In the genomic region with DNA sequence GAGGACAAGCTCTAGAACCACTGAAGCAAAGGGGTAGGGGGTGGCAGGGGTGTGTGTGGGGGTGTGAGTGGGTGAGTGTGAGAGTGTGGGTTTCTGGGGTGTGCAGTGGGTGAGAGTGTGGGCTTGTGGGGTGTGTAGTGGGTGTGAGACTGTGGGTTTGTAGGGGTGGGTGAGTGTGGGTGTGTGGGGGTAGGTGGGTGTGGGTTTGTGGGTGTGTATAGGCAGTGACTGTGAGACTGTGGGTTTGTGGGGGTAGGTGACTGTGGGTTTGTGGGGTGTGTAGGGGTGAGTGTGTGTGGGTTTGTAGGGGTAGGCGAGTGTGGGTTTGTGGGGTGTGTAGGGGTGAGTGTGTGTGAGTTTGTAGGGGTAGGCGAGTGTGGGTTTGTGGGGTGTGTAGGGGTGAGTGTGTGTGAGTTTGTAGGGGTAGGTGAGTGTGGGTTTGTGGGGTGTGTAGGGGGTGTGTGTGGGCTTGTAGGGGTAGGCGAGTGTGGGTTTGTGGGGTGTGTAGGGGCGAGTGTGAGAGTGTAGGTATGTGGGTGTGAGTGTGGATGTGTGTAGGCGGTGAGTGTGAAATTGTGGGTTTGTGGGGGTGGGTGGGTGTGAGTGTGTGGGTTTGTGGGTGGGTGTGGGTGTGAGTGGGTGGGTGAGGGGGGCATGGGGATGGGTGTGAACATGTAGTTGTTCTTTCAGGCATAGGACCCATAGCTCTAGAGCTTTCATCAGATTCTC, we compare ENCODE assay signal across 21 cellular contexts. TPM values are rescaled to one million over a fixed set of nuclear protein-coding genes. Genes with fewer than 3 reads are reported as not detected.
"Had no signal": no experiment of that assay in that cellular context is flagged by ENCODE, and none has a peak within 500 bp of the region (broad histone marks: within the 10 kb centered on the region; RNA-seq: fewer than 3 reads in every experiment).

No MANE protein-coding gene starts in this region.

- H3K27me3 Mint-ChIP-seq: activated CD8-positive, alpha-beta T cell treated with anti-CD3 and anti-CD28 coated beads for 36 hours; activated naive CD4-positive, alpha-beta T cell treated with anti-CD3 and anti-CD28 coated beads, Interleukin-2, amount 50 U/mL, for 24 hours had no signal

- H3K9me3 Mint-ChIP-seq: activated CD8-positive, alpha-beta T cell treated with anti-CD3 and anti-CD28 coated beads for 36 hours; activated naive CD4-positive, alpha-beta T cell treated with anti-CD3 and anti-CD28 coated beads, Interleukin-2, amount 50 U/mL, for 24 hours; activated T-cell treated with anti-CD3 and anti-CD28 coated beads, Interleukin-2, amount 50 U/mL, for 72 hours had no signal

- H3K4me3 Mint-ChIP-seq: activated CD8-positive, alpha-beta T cell treated with anti-CD3 and anti-CD28 coated beads for 36 hours; activated naive CD4-positive, alpha-beta T cell treated with anti-CD3 and anti-CD28 coated beads, Interleukin-2, amount 50 U/mL, for 24 hours; activated T-cell treated with anti-CD3 and anti-CD28 coated beads, Interleukin-2, amount 50 U/mL, for 72 hours had no signal

- FAIRE-seq: RCC 7860, TTC549 had no signal

- H3K36me3 ChIP-seq: breast epithelium, SJSA1 had no signal

- DNase-seq: activated CD4-positive, CD25-positive, alpha-beta regulatory T cell; activated CD8-positive, alpha-beta memory T cell treated with anti-CD3 and anti-CD28 coated beads, Interleukin-2, amount 50 U/mL, for 4 hours; activated CD8-positive, alpha-beta T cell treated with anti-CD3 and anti-CD28 coated beads for 36 hours; activated T-cell treated with anti-CD3 and anti-CD28 coated beads, Interleukin-2, amount 50 U/mL, for 72 hours; aorta; caudate nucleus; Kasumi-1; KBM-7; NCI-H1105 treated with DMSO at 0.1 percent for 48 hours; NCI-H1436 treated with DMSO at 0.1 percent for 48 hours; NCI-H187; NCI-H2081; NCI-H524; PC-3; SHP77; T1000 had no signal

- H3K9me3 ChIP-seq: breast epithelium, SJSA1 had no signal

- H3K27ac Mint-ChIP-seq: activated CD8-positive, alpha-beta T cell treated with anti-CD3 and anti-CD28 coated beads for 36 hours; activated naive CD4-positive, alpha-beta T cell treated with anti-CD3 and anti-CD28 coated beads, Interleukin-2, amount 50 U/mL, for 24 hours; activated T-cell treated with anti-CD3 and anti-CD28 coated beads, Interleukin-2, amount 50 U/mL, for 72 hours had no signal

- H3K27me3 ChIP-seq: SJSA1 had no signal

- H3K4me1 ChIP-seq: breast epithelium had no signal

- ATAC-seq: activated CD8-positive, alpha-beta T cell treated with anti-CD3 and anti-CD28 coated beads for 36 hours; activated T-cell treated with anti-CD3 and anti-CD28 coated beads, Interleukin-2, amount 50 U/mL, for 72 hours; PC-3 had no signal

- H3K4me3 ChIP-seq: breast epithelium, SJSA1 had no signal

- H3K27ac ChIP-seq: breast epithelium, SJSA1 had no signal

RNA-seq across cellular contexts. Expression of gene NOS3, which starts 8.8 kb away (rescaled TPM):
- total RNA-seq: SJSA1 had no signal

RNA-seq across cellular contexts. Expression of gene KCNH2, which starts 21.5 kb away (rescaled TPM):
- total RNA-seq: SJSA1 had no signal

RNA-seq across cellular contexts. Expression of gene ATG9B, which starts 24.6 kb away (rescaled TPM):
- total RNA-seq: SJSA1 had no signal

RNA-seq across cellular contexts. Expression of gene ASIC3, which starts 48.7 kb away (rescaled TPM):
- total RNA-seq: SJSA1 had no signal
